Comparison of ENCODE assay signal across 8 cellular contexts in the genomic region with DNA sequence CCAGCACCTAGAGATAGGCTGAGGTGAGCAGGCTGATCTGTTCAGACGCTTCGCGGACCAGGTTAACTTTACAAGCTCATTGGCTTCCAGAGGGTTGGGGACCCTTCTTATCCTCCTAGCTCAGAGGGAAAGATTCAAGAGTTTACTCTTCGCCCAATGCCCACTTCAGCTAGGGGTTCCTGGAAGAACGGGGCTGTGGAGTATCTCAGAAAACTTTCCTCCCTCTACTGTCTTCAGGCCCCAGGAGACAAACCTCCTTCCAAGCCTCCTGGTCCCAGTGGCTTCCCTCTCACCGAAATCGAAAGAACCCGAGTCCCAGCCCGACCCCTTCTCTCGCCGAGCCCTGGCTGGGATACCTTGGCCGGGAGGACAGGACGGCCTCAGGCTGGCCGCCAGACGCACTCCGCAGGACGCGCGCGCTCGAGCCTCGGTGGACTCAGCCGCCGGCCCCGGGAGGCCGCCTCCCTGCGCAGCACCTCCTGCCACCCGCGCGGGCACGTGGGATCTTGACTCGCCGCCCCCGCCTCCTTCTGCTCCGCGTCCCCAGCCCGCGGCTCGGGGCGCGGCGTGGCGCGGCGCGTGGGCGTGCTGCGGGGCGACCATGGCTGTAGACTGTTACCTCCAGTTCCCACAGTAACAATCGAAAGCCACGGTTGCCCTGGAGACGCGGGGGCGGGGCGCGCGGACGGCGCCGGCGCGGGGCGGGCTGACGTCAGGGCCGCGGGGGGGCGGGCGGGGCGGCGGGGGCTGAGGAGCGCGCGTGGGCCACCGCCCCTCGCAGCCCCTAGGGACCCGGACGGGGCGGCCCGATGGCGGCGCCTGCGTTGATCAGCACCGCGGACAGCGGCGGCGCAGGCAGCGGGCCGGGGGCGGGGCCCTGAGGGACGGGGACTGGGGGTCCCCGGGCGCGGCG. TPM values are rescaled to one million over a fixed set of nuclear protein-coding genes. Genes with fewer than 3 reads are reported as not detected.
DNase-seq lines count a peak whose midpoint lies in the region; ATAC-seq, FAIRE-seq and TF ChIP-seq lines count a peak whose summit lies in the region.

No MANE protein-coding gene starts in this region.

- H3K27ac ChIP-seq in CD4-positive, CD25-positive, alpha-beta regulatory T cell (ENCODE audit: insufficient read depth, low read length, poor library complexity, severe bottlenecking), result no peak overlapping the region
- peak overlapping the region; percentile 8 to 53 (median 26) for H3K27ac ChIP-seq in upper lobe of left lung

- peaks cover 21% of the 10 kb centered on the region for H3K27me3 Mint-ChIP-seq in CD4-positive, CD25-positive, alpha-beta regulatory T cell
- H3K27me3 Mint-ChIP-seq in activated naive CD8-positive, alpha-beta T cell treated with anti-CD3 and anti-CD28 coated beads for 36 hours, result peaks cover 26% of the 10 kb centered on the region

- peaks cover 53% of the 10 kb centered on the region for H3K4me1 ChIP-seq in CD4-positive, CD25-positive, alpha-beta regulatory T cell (ENCODE audit: control insufficient read depth, insufficient read depth, low read length, poor library complexity, severe bottlenecking)
- H3K4me1 ChIP-seq in upper lobe of left lung, result peaks cover 36 to 46% (median 36%) of the 10 kb centered on the region in 4 donors

- intact Hi-C loops in cardiac septum (cut with DNase I) (no loop called here), posterior cingulate gyrus (cut with DNase I) (no loop called here)

- TF ChIP-seq EP300 in upper lobe of left lung (IDR thresholded peaks at IDR 0.05), result no peak

- H3K36me3 ChIP-seq in CD4-positive, CD25-positive, alpha-beta regulatory T cell (ENCODE audit: control insufficient read depth, insufficient read depth, low read length), result no peaks in the 10 kb centered on the region
- peaks cover 0 to 3% (median under 1%) of the 10 kb centered on the region in 4 donors for H3K36me3 ChIP-seq in upper lobe of left lung

- peak; percentile 59 to 66 for ATAC-seq in CD4-positive, CD25-positive, alpha-beta regulatory T cell (ENCODE audit: low read depth in 2 of 2)
- ATAC-seq in GM19452 (IDR thresholded peaks at IDR 0.05; ENCODE audit: unreplicated experiment), result peak; percentile 49
- peak; percentile 46 for ATAC-seq in SK-N-SH treated with all-trans-retinoic acid at 6 μM for 48 hours
- peak; percentile 66 to 72 for ATAC-seq in upper lobe of left lung (ENCODE audit: low FRiP score in 2 of 2)

- H3K27me3 ChIP-seq in CD4-positive, CD25-positive, alpha-beta regulatory T cell (ENCODE audit: control insufficient read depth, insufficient read depth, low read length), result no peaks in the 10 kb centered on the region
- peaks cover 0 to 32% (median 10%) of the 10 kb centered on the region in 4 donors for H3K27me3 ChIP-seq in upper lobe of left lung

- H3K4me3 Mint-ChIP-seq in CD4-positive, CD25-positive, alpha-beta regulatory T cell, result peak overlapping the region; percentile 62 to 90 (median 82)
- H3K4me3 Mint-ChIP-seq in activated naive CD8-positive, alpha-beta T cell treated with anti-CD3 and anti-CD28 coated beads for 36 hours, result peak overlapping the region; percentile 73

- WGBS in upper lobe of left lung, 2 donors, result 2 to 13% methylated on average over 9 to 46 of the region's 95 CpGs

- H3K9me3 ChIP-seq in CD4-positive, CD25-positive, alpha-beta regulatory T cell (ENCODE audit: control insufficient read depth in 2 of 2, low read length in 2 of 2), result no peaks in the 10 kb centered on the region
- no peaks in the 10 kb centered on the region for H3K9me3 ChIP-seq in upper lobe of left lung

- TF ChIP-seq POLR2A in upper lobe of left lung (IDR thresholded peaks at IDR 0.05), result no peak

- no peaks in the 10 kb centered on the region for H3K36me3 Mint-ChIP-seq in CD4-positive, CD25-positive, alpha-beta regulatory T cell
- H3K36me3 Mint-ChIP-seq in activated naive CD8-positive, alpha-beta T cell treated with anti-CD3 and anti-CD28 coated beads for 36 hours, result no peaks in the 10 kb centered on the region

- peak; percentile 77 to 85 (median 84) for DNase-seq in CD4-positive, CD25-positive, alpha-beta regulatory T cell
- DNase-seq in HTR-8/SVneo (ENCODE audit: insufficient read length, low spot score) (no peak), cardiac septum (ENCODE audit: low spot score) (peak; percentile 94), posterior cingulate gyrus (peak; percentile 61 to 97 (median 77)), upper lobe of left lung (peak; percentile 81 to 99)
- DNase-seq in activated naive CD8-positive, alpha-beta T cell treated with anti-CD3 and anti-CD28 coated beads for 36 hours, result peak; percentile 88

- peaks cover 0 to 36% (median 19%) of the 10 kb centered on the region in 4 donors for H3K4me1 Mint-ChIP-seq in CD4-positive, CD25-positive, alpha-beta regulatory T cell
- H3K4me1 Mint-ChIP-seq in activated naive CD8-positive, alpha-beta T cell treated with anti-CD3 and anti-CD28 coated beads for 36 hours, result peaks cover 26% of the 10 kb centered on the region

- peaks cover 0 to 1% (median 0%) of the 10 kb centered on the region in 7 donors for H3K9me3 Mint-ChIP-seq in CD4-positive, CD25-positive, alpha-beta regulatory T cell
- no peaks in the 10 kb centered on the region for H3K9me3 Mint-ChIP-seq in activated naive CD8-positive, alpha-beta T cell treated with anti-CD3 and anti-CD28 coated beads for 36 hours

- H3K4me3 ChIP-seq in CD4-positive, CD25-positive, alpha-beta regulatory T cell (ENCODE audit: low read depth, low read length), result peak overlapping the region; percentile 76
- peak overlapping the region; percentile 62 to 89 (median 73) for H3K4me3 ChIP-seq in upper lobe of left lung

- TF ChIP-seq CTCF in upper lobe of left lung (IDR thresholded peaks at IDR 0.05), result no peak

- peak; percentile 93 for FAIRE-seq in HTR-8/SVneo (lab: Jason Lieb, UNC)

- no peak overlapping the region for H3K27ac Mint-ChIP-seq in CD4-positive, CD25-positive, alpha-beta regulatory T cell
- no peak overlapping the region for H3K27ac Mint-ChIP-seq in activated naive CD8-positive, alpha-beta T cell treated with anti-CD3 and anti-CD28 coated beads for 36 hours

TF ChIP-seq in SK-N-SH treated with all-trans-retinoic acid at 6 μM for 48 hours, 23 proteins besides CTCF, POLR2A, EP300 and RAD21 (continues in another document):
- TF ChIP-seq, protein P1, sequence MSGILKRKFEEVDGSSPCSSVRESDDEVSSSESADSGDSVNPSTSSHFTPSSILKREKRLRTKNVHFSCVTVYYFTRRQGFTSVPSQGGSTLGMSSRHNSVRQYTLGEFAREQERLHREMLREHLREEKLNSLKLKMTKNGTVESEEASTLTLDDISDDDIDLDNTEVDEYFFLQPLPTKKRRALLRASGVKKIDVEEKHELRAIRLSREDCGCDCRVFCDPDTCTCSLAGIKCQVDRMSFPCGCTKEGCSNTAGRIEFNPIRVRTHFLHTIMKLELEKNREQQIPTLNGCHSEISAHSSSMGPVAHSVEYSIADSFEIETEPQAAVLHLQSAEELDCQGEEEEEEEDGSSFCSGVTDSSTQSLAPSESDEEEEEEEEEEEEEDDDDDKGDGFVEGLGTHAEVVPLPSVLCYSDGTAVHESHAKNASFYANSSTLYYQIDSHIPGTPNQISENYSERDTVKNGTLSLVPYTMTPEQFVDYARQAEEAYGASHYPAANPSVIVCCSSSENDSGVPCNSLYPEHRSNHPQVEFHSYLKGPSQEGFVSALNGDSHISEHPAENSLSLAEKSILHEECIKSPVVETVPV (CRISPR knock-in tag; IDR thresholded peaks at IDR 0.05), result no peak
- TF ChIP-seq CSDC2 (CRISPR knock-in tag; IDR thresholded peaks at IDR 0.05), result 0 out of 2 replicates have a peak, but pooled peaks have one; percentile 15

RNA-seq across cellular contexts. Expression of a gene that starts 5.3 kb away (rescaled TPM):
- 1.3 TPM for total RNA-seq in CD4-positive, CD25-positive, alpha-beta regulatory T cell
- polyA plus RNA-seq in CD4-positive, CD25-positive, alpha-beta regulatory T cell, result under 1 TPM in 3 of 4 donors, not detected in 1; 0.14 to 0.75 (median 0.54) TPM
- total RNA-seq in activated naive CD8-positive, alpha-beta T cell treated with anti-CD3 and anti-CD28 coated beads for 36 hours, result 10 to 100 TPM; 36.7 to 37.8 TPM
- total RNA-seq in cardiac septum, result 15.0 TPM
- total RNA-seq in upper lobe of left lung, result 10 to 100 TPM in 5 of 6 donors, 1 to 10 TPM in 1; 8.0 to 25.5 (median 19.1) TPM

RNA-seq across cellular contexts. Expression of a gene that starts 7.8 kb away (rescaled TPM):
- total RNA-seq in CD4-positive, CD25-positive, alpha-beta regulatory T cell, result 30.8 TPM
- polyA plus RNA-seq in CD4-positive, CD25-positive, alpha-beta regulatory T cell, result 100 to 1,000 TPM in 1 of 4 donors, 10 to 100 TPM in 3; 64.3 to 106 (median 80.2) TPM
- 10 to 100 TPM; 38.4 to 39.0 TPM for total RNA-seq in activated naive CD8-positive, alpha-beta T cell treated with anti-CD3 and anti-CD28 coated beads for 36 hours
- total RNA-seq in cardiac septum, result 19.8 TPM
- 10 to 100 TPM; 20.1 to 56.1 (median 33.5) TPM for total RNA-seq in upper lobe of left lung

RNA-seq across cellular contexts. Expression of a gene that starts 19.6 kb away (rescaled TPM):
- 70.0 TPM for total RNA-seq in CD4-positive, CD25-positive, alpha-beta regulatory T cell
- 10 to 100 TPM; 32.4 to 40.4 (median 36.4) TPM for polyA plus RNA-seq in CD4-positive, CD25-positive, alpha-beta regulatory T cell
- 10 to 100 TPM; 34.7 to 35.3 TPM for total RNA-seq in activated naive CD8-positive, alpha-beta T cell treated with anti-CD3 and anti-CD28 coated beads for 36 hours
- total RNA-seq in cardiac septum, result 28.8 TPM
- 100 to 1,000 TPM in 1 of 6 donors, 10 to 100 TPM in 5; 28.8 to 129 (median 45.1) TPM for total RNA-seq in upper lobe of left lung

RNA-seq across cellular contexts. Expression of a gene that starts 24.5 kb away (rescaled TPM):
- total RNA-seq in CD4-positive, CD25-positive, alpha-beta regulatory T cell, result 0.35 TPM
- under 1 TPM in 2 of 4 donors, not detected in 2; 0.14 to 0.28 TPM for polyA plus RNA-seq in CD4-positive, CD25-positive, alpha-beta regulatory T cell
- total RNA-seq in activated naive CD8-positive, alpha-beta T cell treated with anti-CD3 and anti-CD28 coated beads for 36 hours, result under 1 TPM; 0.64 to 0.80 TPM
- 0.32 TPM for total RNA-seq in cardiac septum
- 1 to 10 TPM; 5.1 to 7.3 (median 6.2) TPM for total RNA-seq in upper lobe of left lung
